ENCODE assay signal across 9 cellular contexts in the genomic region with DNA sequence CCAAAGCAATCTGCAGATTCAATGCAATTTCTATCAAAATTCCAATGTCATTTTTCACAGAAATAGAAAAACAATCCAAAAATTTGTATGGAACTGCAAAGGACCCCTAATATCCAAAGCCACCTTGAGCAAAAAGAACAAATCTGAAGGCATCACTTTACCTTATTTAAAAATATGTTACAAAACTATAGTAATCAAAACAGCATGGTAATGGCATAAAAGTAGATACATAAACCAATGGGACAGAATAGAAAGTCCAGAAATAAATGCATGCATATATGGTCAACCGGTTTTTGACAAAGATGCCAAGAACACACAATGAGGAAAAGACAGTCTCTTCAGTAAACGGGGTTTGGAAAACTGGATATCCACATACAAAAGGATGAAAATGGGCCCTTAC. TPM values are rescaled to one million over a fixed set of nuclear protein-coding genes. Genes with fewer than 3 reads are reported as not detected.
"Had no signal": no experiment of that assay in that cellular context is flagged by ENCODE, and none has a peak within 500 bp of the region (broad histone marks: within the 10 kb centered on the region; RNA-seq: fewer than 3 reads in every experiment).

No MANE protein-coding gene starts in this region.

- ATAC-seq: GM12878 had no signal

- FAIRE-seq: G401.6, GM12878, GM12891, GM12892, GM18507, GM19239 had no signal

- DNase-seq: GDM1, GF-D8 had no signal

- H3K4me3 ChIP-seq: GM12878 had no signal

RNA-seq across cellular contexts. Expression of a gene that starts 39.4 kb away (rescaled TPM):
- total RNA-seq: G401 had no signal
